13 cellular contexts compared by ENCODE assay signal in the genomic region with DNA sequence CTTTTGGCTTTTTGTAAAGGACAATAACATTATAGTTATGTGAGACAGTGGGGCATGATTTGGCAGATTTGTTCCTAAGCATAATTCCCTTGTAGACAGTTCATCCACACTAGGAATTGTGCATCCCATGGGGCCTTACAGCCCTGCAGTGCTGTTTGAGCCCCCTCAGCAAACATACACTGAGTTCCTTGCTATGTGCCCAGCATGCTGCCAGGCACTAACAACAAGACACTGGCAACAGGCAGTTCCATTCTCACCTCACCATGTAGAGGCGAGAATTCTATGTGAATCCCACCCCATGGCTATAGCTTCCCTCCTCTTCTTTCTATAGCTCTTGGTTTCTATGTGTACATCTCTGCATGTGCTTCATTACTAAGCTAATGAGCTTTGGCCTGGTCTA. TPM values are rescaled to one million over a fixed set of nuclear protein-coding genes. Genes with fewer than 3 reads are reported as not detected.
A peak's percentile ranks its signal among the peaks of the same experiment; 100 is the strongest.
DNase-seq lines count a peak whose midpoint lies in the region; ATAC-seq and TF ChIP-seq lines count a peak whose summit lies in the region.
"Had no signal": no experiment of that assay in that cellular context is flagged by ENCODE, and none has a peak within 500 bp of the region (broad histone marks: within the 10 kb centered on the region; RNA-seq: fewer than 3 reads in every experiment).

No MANE protein-coding gene starts in this region.

- H3K79me2 ChIP-seq in OCI-LY3 (ENCODE audit: low read length) (peaks cover 29% of the 10 kb centered on the region), mammary epithelial cell (ENCODE audit: insufficient read depth, low read length) (peaks cover 25% of the 10 kb centered on the region), trophoblast cell (ENCODE audit: control insufficient read depth, insufficient read depth, low read length, poor library complexity) (peaks cover 7% of the 10 kb centered on the region)

- no peak overlapping the region for H4K12ac ChIP-seq in trophoblast cell (ENCODE audit: low read depth, low read length)

- in situ Hi-C loops in mammary epithelial cell (cut with MboI; ENCODE audit: low sequenced_read_pairs in 2 of 2) = loop anchor here (5.0 to 25.0 kb wide), 2 partner anchors 76 to 246 kb away; partner anchors contain the start of genes BCL2L2 (in 1 of the 2), PABPN1 (in 1 of the 2) and PPP1R3E (in 1 of the 2)
- in situ Hi-C loops in GM13977 (cut with MboI; ENCODE audit: low pct_unique_long_range_greater_than_20kb, low sequenced_read_pairs, unreplicated experiment) = no loop called here

- H3K36me3 ChIP-seq in OCI-LY3 (replicated peaks; ENCODE audit: low read depth, low read length) (peaks cover 39% of the 10 kb centered on the region), mammary epithelial cell (ENCODE audit: insufficient read depth, low read length) (peaks cover 16% of the 10 kb centered on the region), trophoblast cell (ENCODE audit: control insufficient read depth in 1 of 2, insufficient read depth in 2 of 2, low read length in 2 of 2) (peaks cover 33 to 43% of the 10 kb centered on the region in 2 experiments)
- H3K36me3 ChIP-seq: SJSA1 had no signal

- no peaks in the 10 kb centered on the region for H3K27me3 ChIP-seq in OCI-LY3 (ENCODE audit: low read depth, low read length)
- H3K27me3 ChIP-seq in mammary epithelial cell (ENCODE audit: insufficient read depth, low read length) = no peaks in the 10 kb centered on the region
- no peaks in the 10 kb centered on the region for H3K27me3 ChIP-seq in trophoblast cell (ENCODE audit: insufficient read depth, low read length)
- H3K27me3 ChIP-seq: SJSA1 had no signal

- H3K23ac ChIP-seq in trophoblast cell (ENCODE audit: low read length) = no peak overlapping the region

- H3K4me2 ChIP-seq in OCI-LY3 (ENCODE audit: low read length) = peak overlapping the region; percentile 99
- peak overlapping the region; percentile 94 for H3K4me2 ChIP-seq in mammary epithelial cell (ENCODE audit: insufficient read depth, low read depth, low read length)
- H3K4me2 ChIP-seq in trophoblast cell (ENCODE audit: low read length) = no peak overlapping the region

- H2BK5ac ChIP-seq in trophoblast cell (ENCODE audit: low read depth, low read length, poor library complexity) = no peak overlapping the region

- no peak overlapping the region for H2BK12ac ChIP-seq in trophoblast cell (ENCODE audit: low read length)

- H4K91ac ChIP-seq in trophoblast cell (ENCODE audit: low read depth, low read length) = no peak overlapping the region

- H3K4me1 ChIP-seq in OCI-LY3 (ENCODE audit: low read length) (peaks cover 17% of the 10 kb centered on the region), mammary epithelial cell (ENCODE audit: insufficient read depth, low read length) (peaks cover 27% of the 10 kb centered on the region), trophoblast cell (ENCODE audit: control insufficient read depth in 1 of 2, insufficient read depth in 2 of 2, low read length in 2 of 2) (peaks cover 5 to 10% of the 10 kb centered on the region in 2 experiments)

- no peaks in the 10 kb centered on the region for H3K9me3 Mint-ChIP-seq in activated CD8-positive, alpha-beta memory T cell treated with anti-CD3 and anti-CD28 coated beads, Interleukin-2, amount 10 ng/mL, durations not matched to agents 7 days and 5 days (ENCODE audit: low read depth)
- no peaks in the 10 kb centered on the region for H3K9me3 Mint-ChIP-seq in stimulated activated effector memory CD8-positive, alpha-beta T cell treated with anti-CD3 and anti-CD28 coated beads, Interleukin-12 subunit alpha, Interleukin-12 subunit beta, amount 100 ng/mL, for 72 hours

- H3K9me3 ChIP-seq in OCI-LY3 (ENCODE audit: insufficient read depth, low read length) (no peaks in the 10 kb centered on the region), mammary epithelial cell (replicated peaks; ENCODE audit: insufficient read depth, low read length) (no peaks in the 10 kb centered on the region), trophoblast cell (ENCODE audit: insufficient read depth, low read depth, low read length) (peaks cover 3% of the 10 kb centered on the region)
- H3K9me3 ChIP-seq: SJSA1, thoracic aorta had no signal

- peaks cover 39% of the 10 kb centered on the region for H3K4me1 Mint-ChIP-seq in activated CD8-positive, alpha-beta memory T cell treated with anti-CD3 and anti-CD28 coated beads, Interleukin-2, amount 10 ng/mL, durations not matched to agents 7 days and 5 days
- peaks cover 65% of the 10 kb centered on the region for H3K4me1 Mint-ChIP-seq in stimulated activated effector memory CD8-positive, alpha-beta T cell treated with anti-CD3 and anti-CD28 coated beads, Interleukin-12 subunit alpha, Interleukin-12 subunit beta, amount 100 ng/mL, for 72 hours

- H3K4ac ChIP-seq in trophoblast cell (ENCODE audit: low read depth, low read length) = no peak overlapping the region

- peak overlapping the region; percentile 93 for H3K27ac Mint-ChIP-seq in activated CD8-positive, alpha-beta memory T cell treated with anti-CD3 and anti-CD28 coated beads, Interleukin-2, amount 10 ng/mL, durations not matched to agents 7 days and 5 days
- H3K27ac Mint-ChIP-seq in stimulated activated effector memory CD8-positive, alpha-beta T cell treated with anti-CD3 and anti-CD28 coated beads, Interleukin-12 subunit alpha, Interleukin-12 subunit beta, amount 100 ng/mL, for 72 hours = peak overlapping the region; percentile 97

- H3K27ac ChIP-seq in OCI-LY3 (ENCODE audit: low read length) (peak overlapping the region; percentile 67), mammary epithelial cell (ENCODE audit: insufficient read depth, low read depth, low read length) (no peak overlapping the region), trophoblast cell (ENCODE audit: low read depth, low read length) (no peak overlapping the region)
- H3K27ac ChIP-seq: SJSA1, thoracic aorta had no signal

- WGBS in mammary epithelial cell (ENCODE audit: low coverage, missing lambda C conversion rate) = 100% methylated on average over 1 of the region's 1 CpG
- WGBS in trophoblast cell (ENCODE audit: extremely low coverage, insufficient coverage, insufficient read length) = no CpG with 5 or more reads among the region's 1 CpG

- H3K79me1 ChIP-seq in trophoblast cell (ENCODE audit: low read length) = peaks cover 7% of the 10 kb centered on the region

- no peak overlapping the region for H3K14ac ChIP-seq in trophoblast cell (ENCODE audit: low read length)

- ATAC-seq in activated CD8-positive, alpha-beta memory T cell treated with anti-CD3 and anti-CD28 coated beads, Interleukin-2, amount 10 ng/mL, durations not matched to agents 7 days and 5 days = no peak
- ATAC-seq in stimulated activated effector memory CD8-positive, alpha-beta T cell treated with anti-CD3 and anti-CD28 coated beads, Interleukin-12 subunit alpha, Interleukin-12 subunit beta, amount 100 ng/mL, for 72 hours = no peak

- dilution Hi-C loops in mammary epithelial cell (cut with HindIII; ENCODE audit: low sequenced_read_pairs) = no loop called here

- no peak overlapping the region for H4K8ac ChIP-seq in trophoblast cell (ENCODE audit: low read depth, low read length)

- H2AK5ac ChIP-seq in trophoblast cell (ENCODE audit: low read length) = no peak overlapping the region

- intact Hi-C loops in mammary epithelial cell (cut with micrococcal nuclease) = no loop called here

- peak overlapping the region; percentile 91 for H3K9ac ChIP-seq in OCI-LY3 (ENCODE audit: low read length)
- H3K9ac ChIP-seq in mammary epithelial cell (ENCODE audit: insufficient read depth, low read length) = no peak overlapping the region
- H3K9ac ChIP-seq in trophoblast cell (ENCODE audit: low read length) = no peak overlapping the region

- no peak for DNase-seq in activated CD8-positive, alpha-beta memory T cell treated with anti-CD3 and anti-CD28 coated beads, Interleukin-2, amount 10 ng/mL, durations not matched to agents 7 days and 5 days
- DNase-seq in activated CD8-positive, alpha-beta memory T cell treated with anti-CD3 and anti-CD28 coated beads, Interleukin-2, amount 50 U/mL, for 48 hours = no peak
- no peak for DNase-seq in mammary epithelial cell
- no peak for DNase-seq in stimulated activated effector memory CD8-positive, alpha-beta T cell treated with anti-CD3 and anti-CD28 coated beads, Interleukin-12 subunit alpha, Interleukin-12 subunit beta, amount 100 ng/mL, for 72 hours (ENCODE audit: low spot score in 2 of 2)
- DNase-seq in GM13977 (ENCODE audit: low spot score) = no peak
- no peak for DNase-seq in trophoblast cell
- no peak for DNase-seq in SKM-1 treated with dmso at 0.1 percent for 144 hours (lab: John Stamatoyannopoulos, UW; ENCODE audit: unreplicated experiment)
- DNase-seq: activated CD4-positive, alpha-beta T cell treated with anti-CD3 and anti-CD28 coated beads, Interleukin-2, amount 50 U/mL, for 4 hours; NCI-H1105 treated with DMSO at 0.1 percent for 48 hours had no signal

- H2BK120ac ChIP-seq in trophoblast cell (ENCODE audit: insufficient read depth, low read length, poor library complexity) = no peak overlapping the region

- CTCF ChIA-PET in activated CD8-positive, alpha-beta memory T cell treated with anti-CD3 and anti-CD28 coated beads, Interleukin-2, amount 10 ng/mL, durations not matched to agents 7 days and 5 days (lab: Charles Lee) = interaction anchor here (0.7 to 10.0 kb wide), 12 partner anchors 8 to 237 kb away, joined by 3 to 212 read pairs (median 6); partner anchors contain the start of genes NGDN and PABPN1
- CTCF ChIA-PET in mammary epithelial cell (lab: Charles Lee; ENCODE audit: low non-redundant PET) = no interaction called here

- no peaks in the 10 kb centered on the region for H4K20me1 ChIP-seq in OCI-LY3 (ENCODE audit: insufficient read depth, low read length)
- no peaks in the 10 kb centered on the region for H4K20me1 ChIP-seq in mammary epithelial cell (ENCODE audit: insufficient read depth, low read length)

- H3K18ac ChIP-seq in trophoblast cell (ENCODE audit: low read length) = no peak overlapping the region

- H3K4me3 Mint-ChIP-seq in activated CD8-positive, alpha-beta memory T cell treated with anti-CD3 and anti-CD28 coated beads, Interleukin-2, amount 10 ng/mL, durations not matched to agents 7 days and 5 days = peak overlapping the region; percentile 90
- H3K4me3 Mint-ChIP-seq in stimulated activated effector memory CD8-positive, alpha-beta T cell treated with anti-CD3 and anti-CD28 coated beads, Interleukin-12 subunit alpha, Interleukin-12 subunit beta, amount 100 ng/mL, for 72 hours = peak overlapping the region; percentile 91

- H3K36me3 Mint-ChIP-seq in activated CD8-positive, alpha-beta memory T cell treated with anti-CD3 and anti-CD28 coated beads, Interleukin-2, amount 10 ng/mL, durations not matched to agents 7 days and 5 days = peaks cover 21% of the 10 kb centered on the region
- H3K36me3 Mint-ChIP-seq in stimulated activated effector memory CD8-positive, alpha-beta T cell treated with anti-CD3 and anti-CD28 coated beads, Interleukin-12 subunit alpha, Interleukin-12 subunit beta, amount 100 ng/mL, for 72 hours = peaks cover 43% of the 10 kb centered on the region

- H2AFZ ChIP-seq in OCI-LY3 (ENCODE audit: low read depth, low read length) (no peak overlapping the region), mammary epithelial cell (ENCODE audit: low read depth, low read length) (no peak overlapping the region), trophoblast cell (ENCODE audit: insufficient read depth, low read length, poor library complexity) (no peak overlapping the region)

- H3K27me3 Mint-ChIP-seq in activated CD8-positive, alpha-beta memory T cell treated with anti-CD3 and anti-CD28 coated beads, Interleukin-2, amount 10 ng/mL, durations not matched to agents 7 days and 5 days = no peaks in the 10 kb centered on the region

- peak overlapping the region; percentile 97; the same call in 1 of the 2 replicates for H3K4me3 ChIP-seq in OCI-LY3 (ENCODE audit: low read length)
- H3K4me3 ChIP-seq in mammary epithelial cell (replicated peaks in 1 of 3; ENCODE audit: insufficient read depth in 1 of 3, low read depth in 2 of 3, low read length in 3 of 3) = no peak overlapping the region
- no peak overlapping the region for H3K4me3 ChIP-seq in trophoblast cell (ENCODE audit: low read depth, low read length)
- H3K4me3 ChIP-seq: lung, SJSA1, thoracic aorta had no signal

- no TSS peak for BruUV-seq in mammary epithelial cell (replicated peaks; lab: Mats Ljungman, UMichigan)

- TF ChIP-seq CTCF in OCI-LY3 (IDR thresholded peaks at IDR 0.05; ENCODE audit: low read depth, low read length) = no peak
- TF ChIP-seq CTCF in mammary epithelial cell (conservative IDR thresholded peaks at IDR 0.05 in 1 of 2, IDR thresholded peaks at IDR 0.05 in 1 of 2; ENCODE audit: extremely low read depth in 1 of 2, insufficient read depth in 1 of 2, low read depth in 1 of 2, low read length in 2 of 2) = no peak
- TF ChIP-seq CTCF in GM13977 (IDR thresholded peaks at IDR 0.05; ENCODE audit: extremely low read depth, insufficient read depth, missing control alignments) = no peak

RNA-seq across cellular contexts. Expression of gene THTPA, which starts 1.9 kb away (rescaled TPM):
- 10 to 100 TPM; 13.5 to 15.6 TPM for total RNA-seq in activated CD8-positive, alpha-beta memory T cell treated with anti-CD3 and anti-CD28 coated beads, Interleukin-2, amount 10 ng/mL, durations not matched to agents 7 days and 5 days
- 10 to 100 TPM; 10.7 to 10.8 TPM for total RNA-seq in mammary epithelial cell
- 6.5 TPM for polyA plus RNA-seq in mammary epithelial cell
- polyA minus RNA-seq in mammary epithelial cell = 30.6 TPM
- polyA plus RNA-seq in trophoblast cell (2013) = 2.4 and 2.5 TPM in 2 replicates

RNA-seq across cellular contexts. Expression of gene ZFHX2, which starts 6.4 kb away (rescaled TPM):
- total RNA-seq in activated CD8-positive, alpha-beta memory T cell treated with anti-CD3 and anti-CD28 coated beads, Interleukin-2, amount 10 ng/mL, durations not matched to agents 7 days and 5 days = 1 to 10 TPM; 1.8 to 2.7 TPM
- total RNA-seq in mammary epithelial cell = 1 to 10 TPM in 1 of 2 donors, under 1 TPM in 1; 0.17 to 1.7 TPM
- 0.06 TPM for polyA plus RNA-seq in mammary epithelial cell
- polyA minus RNA-seq in mammary epithelial cell = 0.88 TPM
- 1.1 and 1.2 TPM in 2 replicates for polyA plus RNA-seq in trophoblast cell (2013)
- total RNA-seq: SJSA1 had no signal

RNA-seq across cellular contexts. Expression of gene AP1G2, which starts 9.6 kb away (rescaled TPM):
- 100 to 1,000 TPM; 222 to 294 TPM for total RNA-seq in activated CD8-positive, alpha-beta memory T cell treated with anti-CD3 and anti-CD28 coated beads, Interleukin-2, amount 10 ng/mL, durations not matched to agents 7 days and 5 days
- total RNA-seq in mammary epithelial cell = 100 to 1,000 TPM in 1 of 2 donors, 10 to 100 TPM in 1; 54.7 to 132 TPM
- 129 TPM for polyA plus RNA-seq in mammary epithelial cell
- polyA minus RNA-seq in mammary epithelial cell = 144 TPM
- 91.9 and 92.6 TPM in 2 replicates for polyA plus RNA-seq in trophoblast cell (2013)

RNA-seq across cellular contexts. Expression of gene JPH4, which starts 20.6 kb away (rescaled TPM):
- under 1 TPM in 1 of 2 experiments, not detected in 1; 0.77 TPM for total RNA-seq in activated CD8-positive, alpha-beta memory T cell treated with anti-CD3 and anti-CD28 coated beads, Interleukin-2, amount 10 ng/mL, durations not matched to agents 7 days and 5 days
- under 1 TPM in 1 of 2 donors, not detected in 1; 0.16 TPM for total RNA-seq in mammary epithelial cell
- 0.01 TPM for polyA plus RNA-seq in mammary epithelial cell
- not detected for polyA minus RNA-seq in mammary epithelial cell
- 0.03 TPM in 1 of 2 replicates, not detected in the other for polyA plus RNA-seq in trophoblast cell (2013)
- total RNA-seq: SJSA1 had no signal
